ENCODE assay signal across 16 cellular contexts in genomic region chr1:107992341-107992740, GRCh38.
"Had no signal": no experiment of that assay in that cellular context is flagged by ENCODE, and none has a peak within 500 bp of the region (broad histone marks: within the 10 kb centered on the region; RNA-seq: fewer than 3 reads in every experiment).

No MANE protein-coding gene starts in this region.

- H3K27ac ChIP-seq: neural progenitor cell, parathyroid adenoma, right lobe of liver, suprapubic skin had no signal

- H3K79me2 ChIP-seq: parathyroid adenoma had no signal

- H3K4me1 ChIP-seq: neural progenitor cell, parathyroid adenoma, right lobe of liver had no signal

- H3K4me3 ChIP-seq: neural progenitor cell, right lobe of liver, suprapubic skin had no signal

- H3K4me2 ChIP-seq: neural progenitor cell had no signal

- ATAC-seq: effector memory CD8-positive, alpha-beta T cell; left lobe of liver; naive thymus-derived CD4-positive, alpha-beta T cell; right lobe of liver; stimulated activated naive B cell treated with anti-CD40 and anti-IgM and Interleukin-4, amounts not matched to agents 10 μg/mL and 1 μg/mL and 100 μg/mL, for 72 hours had no signal

- H2AFZ ChIP-seq: neural progenitor cell, parathyroid adenoma had no signal

- H3K36me3 ChIP-seq: neural progenitor cell, right lobe of liver, suprapubic skin had no signal

- H3K9ac ChIP-seq: neural progenitor cell, parathyroid adenoma had no signal

- H3K27me3 ChIP-seq: neural progenitor cell, right lobe of liver, suprapubic skin had no signal

- FAIRE-seq: endometrium, frontal cortex, small intestine, urothelium cell line had no signal

- DNase-seq: cortex of kidney; effector memory CD8-positive, alpha-beta T cell; midbrain; naive thymus-derived CD4-positive, alpha-beta T cell; right lobe of liver; small intestine; stimulated activated CD4-positive, alpha-beta T cell treated with anti-CD3 and anti-CD28 coated beads, Interleukin-15, amount 100 ng/mL, for 24 hours; stimulated activated CD4-positive, alpha-beta T cell treated with anti-CD3 and anti-CD28 coated beads, Interleukin-2, amount 100 ng/mL, for 48 hours; stimulated activated naive B cell treated with anti-CD40 and anti-IgM and Interleukin-4, amounts not matched to agents 10 μg/mL and 1 μg/mL and 100 μg/mL, for 72 hours had no signal

- H3K9me3 ChIP-seq: right lobe of liver, suprapubic skin had no signal
